ENCODE assay signal across 19 cellular contexts in the genomic region with DNA sequence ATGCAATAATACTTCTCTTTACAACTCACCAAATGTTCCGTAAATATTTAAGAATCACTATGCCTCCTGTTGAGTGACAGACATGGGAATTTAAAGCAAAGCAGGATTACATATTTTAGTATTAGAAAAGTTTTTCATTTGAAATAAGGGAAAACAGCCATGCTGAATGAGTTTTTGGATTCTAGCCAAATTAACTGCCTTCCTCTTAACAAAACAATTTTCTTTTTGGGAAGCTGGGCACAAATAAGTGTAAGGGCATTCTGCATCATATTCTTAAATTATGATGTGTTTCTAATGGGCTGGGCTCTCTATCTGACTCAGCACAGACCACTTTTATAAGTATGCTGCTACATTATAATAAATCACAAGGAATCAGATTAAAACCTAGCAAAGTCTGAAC.
"Had no signal": no experiment of that assay in that cellular context is flagged by ENCODE, and none has a peak within 500 bp of the region (broad histone marks: within the 10 kb centered on the region; RNA-seq: fewer than 3 reads in every experiment).

No MANE protein-coding gene starts in this region.

- H3K4me3 ChIP-seq: ascending aorta, colonic mucosa, gastroesophageal sphincter, left lung, pancreas, upper lobe of left lung had no signal

- H3K4me1 Mint-ChIP-seq: neural crest cell had no signal

- H3K9me3 Mint-ChIP-seq: neural crest cell had no signal

- H3K4me1 ChIP-seq: ascending aorta, colonic mucosa, pancreas had no signal

- H3K27me3 ChIP-seq: ascending aorta, colonic mucosa, gastroesophageal sphincter, left lung, pancreas, upper lobe of left lung had no signal

- ATAC-seq: gastroesophageal sphincter; left lung; pancreas; stimulated activated naive CD8-positive, alpha-beta T cell treated with anti-CD3 and anti-CD28 coated beads, Interleukin-15, Interleukin-2, amounts not matched to agents 100 U/mL and 50 U/mL, for 24 hours had no signal

- DNase-seq: activated CD4-positive, alpha-beta T cell treated with anti-CD3 and anti-CD28 coated beads for 48 hours; activated CD8-positive, alpha-beta memory T cell treated with anti-CD3 and anti-CD28 coated beads for 24 hours; activated effector memory CD4-positive, alpha-beta T cell treated with anti-CD3 and anti-CD28 coated beads, Interleukin-2, amount 50 U/mL, for 16 hours; activated T-cell treated with anti-CD3 and anti-CD28 coated beads for 4 hours; colonic mucosa; effector CD4-positive, alpha-beta T cell; left lung; mesendoderm; pancreas; stimulated activated CD4-positive, alpha-beta T cell treated with anti-CD3 and anti-CD28 coated beads, Interleukin-2, amount 100 ng/mL, for 48 hours; stimulated activated naive CD8-positive, alpha-beta T cell treated with anti-CD3 and anti-CD28 coated beads, Interleukin-15, Interleukin-2, amounts not matched to agents 100 U/mL and 50 U/mL, for 24 hours; SW 1271; T1000; upper lobe of left lung had no signal

- H3K9me3 ChIP-seq: ascending aorta, colonic mucosa, gastroesophageal sphincter, left lung, pancreas, upper lobe of left lung had no signal

- H3K4me3 Mint-ChIP-seq: neural crest cell had no signal

- H3K36me3 ChIP-seq: colonic mucosa, pancreas had no signal

- H3K27ac ChIP-seq: ascending aorta, colonic mucosa, epithelial cell of prostate, gastroesophageal sphincter, left lung, pancreas, upper lobe of left lung, VCaP had no signal
